ENCODE assay signal across 1 cellular context in the genomic region with DNA sequence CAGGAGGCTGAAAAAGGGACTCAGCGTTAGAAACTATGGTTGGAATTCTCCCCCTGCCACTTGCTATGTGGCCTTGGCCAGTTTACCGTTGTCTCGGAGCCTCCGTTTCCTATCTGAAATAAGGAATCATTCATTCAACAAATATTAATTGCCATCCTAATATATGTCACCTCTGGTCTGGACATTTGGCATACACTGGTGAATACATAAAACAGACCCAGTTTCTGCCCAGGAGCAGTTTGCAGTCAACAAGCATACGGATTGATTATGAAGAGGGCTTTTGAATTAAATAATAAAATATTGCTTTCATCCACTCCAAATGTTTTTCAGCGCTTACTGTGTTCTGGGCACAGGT.
TF ChIP-seq lines count a peak whose summit lies in the region.

No MANE protein-coding gene starts in this region.

TF ChIP-seq in K562, 482 proteins besides CTCF, POLR2A, EP300 and RAD21:
- TF ChIP-seq HDAC3 (IDR thresholded peaks at IDR 0.05; ENCODE audit: borderline replicate concordance, partially characterized antibody) (no peak), U2AF1 (optimal IDR thresholded peaks at IDR 0.05; ENCODE audit: low read depth, low read length) (no peak), DIDO1 (tag; IDR thresholded peaks at IDR 0.05; ENCODE audit: low read depth) (no peak), ZNF217 (CRISPR knock-in tag; IDR thresholded peaks at IDR 0.05) (no peak), ZBTB17 (CRISPR knock-in tag; IDR thresholded peaks at IDR 0.05) (no peak), CREB1 (IDR thresholded peaks at IDR 0.05) (no peak), CREB1 (CRISPR knock-in tag; IDR thresholded peaks at IDR 0.05) (no peak), ZNF586 (CRISPR knock-in tag; conservative IDR thresholded peaks at IDR 0.05) (no peak)
- TF ChIP-seq, protein P1, sequence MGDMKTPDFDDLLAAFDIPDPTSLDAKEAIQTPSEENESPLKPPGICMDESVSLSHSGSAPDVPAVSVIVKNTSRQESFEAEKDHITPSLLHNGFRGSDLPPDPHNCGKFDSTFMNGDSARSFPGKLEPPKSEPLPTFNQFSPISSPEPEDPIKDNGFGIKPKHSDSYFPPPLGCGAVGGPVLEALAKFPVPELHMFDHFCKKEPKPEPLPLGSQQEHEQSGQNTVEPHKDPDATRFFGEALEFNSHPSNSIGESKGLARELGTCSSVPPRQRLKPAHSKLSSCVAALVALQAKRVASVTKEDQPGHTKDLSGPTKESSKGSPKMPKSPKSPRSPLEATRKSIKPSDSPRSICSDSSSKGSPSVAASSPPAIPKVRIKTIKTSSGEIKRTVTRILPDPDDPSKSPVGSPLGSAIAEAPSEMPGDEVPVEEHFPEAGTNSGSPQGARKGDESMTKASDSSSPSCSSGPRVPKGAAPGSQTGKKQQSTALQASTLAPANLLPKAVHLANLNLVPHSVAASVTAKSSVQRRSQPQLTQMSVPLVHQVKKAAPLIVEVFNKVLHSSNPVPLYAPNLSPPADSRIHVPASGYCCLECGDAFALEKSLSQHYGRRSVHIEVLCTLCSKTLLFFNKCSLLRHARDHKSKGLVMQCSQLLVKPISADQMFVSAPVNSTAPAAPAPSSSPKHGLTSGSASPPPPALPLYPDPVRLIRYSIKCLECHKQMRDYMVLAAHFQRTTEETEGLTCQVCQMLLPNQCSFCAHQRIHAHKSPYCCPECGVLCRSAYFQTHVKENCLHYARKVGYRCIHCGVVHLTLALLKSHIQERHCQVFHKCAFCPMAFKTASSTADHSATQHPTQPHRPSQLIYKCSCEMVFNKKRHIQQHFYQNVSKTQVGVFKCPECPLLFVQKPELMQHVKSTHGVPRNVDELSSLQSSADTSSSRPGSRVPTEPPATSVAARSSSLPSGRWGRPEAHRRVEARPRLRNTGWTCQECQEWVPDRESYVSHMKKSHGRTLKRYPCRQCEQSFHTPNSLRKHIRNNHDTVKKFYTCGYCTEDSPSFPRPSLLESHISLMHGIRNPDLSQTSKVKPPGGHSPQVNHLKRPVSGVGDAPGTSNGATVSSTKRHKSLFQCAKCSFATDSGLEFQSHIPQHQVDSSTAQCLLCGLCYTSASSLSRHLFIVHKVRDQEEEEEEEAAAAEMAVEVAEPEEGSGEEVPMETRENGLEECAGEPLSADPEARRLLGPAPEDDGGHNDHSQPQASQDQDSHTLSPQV (IDR thresholded peaks at IDR 0.05), result no peak
- TF ChIP-seq, protein P2, sequence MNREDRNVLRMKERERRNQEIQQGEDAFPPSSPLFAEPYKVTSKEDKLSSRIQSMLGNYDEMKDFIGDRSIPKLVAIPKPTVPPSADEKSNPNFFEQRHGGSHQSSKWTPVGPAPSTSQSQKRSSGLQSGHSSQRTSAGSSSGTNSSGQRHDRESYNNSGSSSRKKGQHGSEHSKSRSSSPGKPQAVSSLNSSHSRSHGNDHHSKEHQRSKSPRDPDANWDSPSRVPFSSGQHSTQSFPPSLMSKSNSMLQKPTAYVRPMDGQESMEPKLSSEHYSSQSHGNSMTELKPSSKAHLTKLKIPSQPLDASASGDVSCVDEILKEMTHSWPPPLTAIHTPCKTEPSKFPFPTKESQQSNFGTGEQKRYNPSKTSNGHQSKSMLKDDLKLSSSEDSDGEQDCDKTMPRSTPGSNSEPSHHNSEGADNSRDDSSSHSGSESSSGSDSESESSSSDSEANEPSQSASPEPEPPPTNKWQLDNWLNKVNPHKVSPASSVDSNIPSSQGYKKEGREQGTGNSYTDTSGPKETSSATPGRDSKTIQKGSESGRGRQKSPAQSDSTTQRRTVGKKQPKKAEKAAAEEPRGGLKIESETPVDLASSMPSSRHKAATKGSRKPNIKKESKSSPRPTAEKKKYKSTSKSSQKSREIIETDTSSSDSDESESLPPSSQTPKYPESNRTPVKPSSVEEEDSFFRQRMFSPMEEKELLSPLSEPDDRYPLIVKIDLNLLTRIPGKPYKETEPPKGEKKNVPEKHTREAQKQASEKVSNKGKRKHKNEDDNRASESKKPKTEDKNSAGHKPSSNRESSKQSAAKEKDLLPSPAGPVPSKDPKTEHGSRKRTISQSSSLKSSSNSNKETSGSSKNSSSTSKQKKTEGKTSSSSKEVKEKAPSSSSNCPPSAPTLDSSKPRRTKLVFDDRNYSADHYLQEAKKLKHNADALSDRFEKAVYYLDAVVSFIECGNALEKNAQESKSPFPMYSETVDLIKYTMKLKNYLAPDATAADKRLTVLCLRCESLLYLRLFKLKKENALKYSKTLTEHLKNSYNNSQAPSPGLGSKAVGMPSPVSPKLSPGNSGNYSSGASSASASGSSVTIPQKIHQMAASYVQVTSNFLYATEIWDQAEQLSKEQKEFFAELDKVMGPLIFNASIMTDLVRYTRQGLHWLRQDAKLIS (CRISPR knock-in tag; IDR thresholded peaks at IDR 0.05), result no peak
